In the genomic region with DNA sequence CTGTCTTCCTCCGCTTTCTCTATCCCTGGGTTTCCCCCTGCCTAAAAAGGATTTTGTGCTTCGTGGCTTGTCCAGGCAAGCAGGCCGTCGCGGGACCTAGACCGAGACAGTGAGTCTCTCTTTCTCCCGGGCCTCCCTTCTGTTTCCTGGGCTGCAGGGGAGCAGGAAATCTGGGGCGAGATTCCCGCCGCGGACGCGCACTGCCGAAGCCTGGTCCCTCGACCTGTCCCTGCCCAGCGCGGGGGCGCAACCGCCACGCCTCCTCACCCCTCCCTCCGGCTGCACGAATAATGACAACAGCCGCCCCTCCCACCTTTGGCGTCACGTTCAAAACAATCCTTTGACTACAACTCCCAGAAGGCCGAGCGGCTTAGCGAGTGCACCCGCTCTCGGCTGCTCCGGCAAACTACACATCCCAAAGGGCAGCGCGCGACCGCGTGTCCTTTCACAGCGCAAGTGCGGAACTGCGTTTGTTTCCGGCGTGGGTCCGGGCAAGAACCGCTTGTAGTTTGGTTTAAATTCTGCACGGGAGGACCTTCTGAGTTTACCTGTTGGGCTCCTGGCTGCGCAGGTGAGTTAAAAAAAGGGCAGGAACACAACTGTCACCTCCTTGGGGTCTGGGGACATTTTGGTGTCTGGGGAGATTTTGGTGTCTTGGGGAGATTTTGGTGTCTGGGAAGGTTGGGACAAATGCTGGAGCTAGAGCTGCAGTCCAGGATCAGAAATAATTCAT, we compare ENCODE assay signal across 1 cellular context.
TF ChIP-seq lines count a peak whose summit lies in the region.

A gene (plus strand): TSS at position 473 of the 733 bp plus-strand sequence. CDS start 1,715 bp downstream, outside the sequence.

TF ChIP-seq in K562, 482 proteins besides CTCF, POLR2A, EP300 and RAD21 (continued from another document and continues in another):
- TF ChIP-seq ZNF311 (CRISPR knock-in tag; IDR thresholded peaks at IDR 0.05), result 0 out of 2 replicates have a peak, but pooled peaks have one; percentile 44
- TF ChIP-seq ZFPM2 (CRISPR knock-in tag; IDR thresholded peaks at IDR 0.05), result no peak
- no peak for TF ChIP-seq NONO (IDR thresholded peaks at IDR 0.05; ENCODE audit: low read depth in 2 of 2, low read length in 1 of 2)
- no peak for TF ChIP-seq ZNF785 (CRISPR knock-in tag; IDR thresholded peaks at IDR 0.05)
- TF ChIP-seq HDGF (IDR thresholded peaks at IDR 0.05), result no peak
- TF ChIP-seq, protein P1, sequence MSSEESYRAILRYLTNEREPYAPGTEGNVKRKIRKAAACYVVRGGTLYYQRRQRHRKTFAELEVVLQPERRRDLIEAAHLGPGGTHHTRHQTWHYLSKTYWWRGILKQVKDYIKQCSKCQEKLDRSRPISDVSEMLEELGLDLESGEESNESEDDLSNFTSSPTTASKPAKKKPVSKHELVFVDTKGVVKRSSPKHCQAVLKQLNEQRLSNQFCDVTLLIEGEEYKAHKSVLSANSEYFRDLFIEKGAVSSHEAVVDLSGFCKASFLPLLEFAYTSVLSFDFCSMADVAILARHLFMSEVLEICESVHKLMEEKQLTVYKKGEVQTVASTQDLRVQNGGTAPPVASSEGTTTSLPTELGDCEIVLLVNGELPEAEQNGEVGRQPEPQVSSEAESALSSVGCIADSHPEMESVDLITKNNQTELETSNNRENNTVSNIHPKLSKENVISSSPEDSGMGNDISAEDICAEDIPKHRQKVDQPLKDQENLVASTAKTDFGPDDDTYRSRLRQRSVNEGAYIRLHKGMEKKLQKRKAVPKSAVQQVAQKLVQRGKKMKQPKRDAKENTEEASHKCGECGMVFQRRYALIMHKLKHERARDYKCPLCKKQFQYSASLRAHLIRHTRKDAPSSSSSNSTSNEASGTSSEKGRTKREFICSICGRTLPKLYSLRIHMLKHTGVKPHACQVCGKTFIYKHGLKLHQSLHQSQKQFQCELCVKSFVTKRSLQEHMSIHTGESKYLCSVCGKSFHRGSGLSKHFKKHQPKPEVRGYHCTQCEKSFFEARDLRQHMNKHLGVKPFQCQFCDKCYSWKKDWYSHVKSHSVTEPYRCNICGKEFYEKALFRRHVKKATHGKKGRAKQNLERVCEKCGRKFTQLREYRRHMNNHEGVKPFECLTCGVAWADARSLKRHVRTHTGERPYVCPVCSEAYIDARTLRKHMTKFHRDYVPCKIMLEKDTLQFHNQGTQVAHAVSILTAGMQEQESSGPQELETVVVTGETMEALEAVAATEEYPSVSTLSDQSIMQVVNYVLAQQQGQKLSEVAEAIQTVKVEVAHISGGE (CRISPR knock-in tag; IDR thresholded peaks at IDR 0.05), result peak in 1 of 3 experiments; percentile 91; a peak in 2 of 6 replicates
- TF ChIP-seq CBX1 (IDR thresholded peaks at IDR 0.05; ENCODE audit: low read depth), result no peak
- no peak for TF ChIP-seq ZNF696 (CRISPR knock-in tag; conservative IDR thresholded peaks at IDR 0.05)
- TF ChIP-seq NFIX (CRISPR knock-in tag; IDR thresholded peaks at IDR 0.05; ENCODE audit: low read depth), result no peak
- no peak for TF ChIP-seq ARID2 (IDR thresholded peaks at IDR 0.05)
- TF ChIP-seq, protein P2, sequence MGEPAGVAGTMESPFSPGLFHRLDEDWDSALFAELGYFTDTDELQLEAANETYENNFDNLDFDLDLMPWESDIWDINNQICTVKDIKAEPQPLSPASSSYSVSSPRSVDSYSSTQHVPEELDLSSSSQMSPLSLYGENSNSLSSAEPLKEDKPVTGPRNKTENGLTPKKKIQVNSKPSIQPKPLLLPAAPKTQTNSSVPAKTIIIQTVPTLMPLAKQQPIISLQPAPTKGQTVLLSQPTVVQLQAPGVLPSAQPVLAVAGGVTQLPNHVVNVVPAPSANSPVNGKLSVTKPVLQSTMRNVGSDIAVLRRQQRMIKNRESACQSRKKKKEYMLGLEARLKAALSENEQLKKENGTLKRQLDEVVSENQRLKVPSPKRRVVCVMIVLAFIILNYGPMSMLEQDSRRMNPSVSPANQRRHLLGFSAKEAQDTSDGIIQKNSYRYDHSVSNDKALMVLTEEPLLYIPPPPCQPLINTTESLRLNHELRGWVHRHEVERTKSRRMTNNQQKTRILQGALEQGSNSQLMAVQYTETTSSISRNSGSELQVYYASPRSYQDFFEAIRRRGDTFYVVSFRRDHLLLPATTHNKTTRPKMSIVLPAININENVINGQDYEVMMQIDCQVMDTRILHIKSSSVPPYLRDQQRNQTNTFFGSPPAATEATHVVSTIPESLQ (CRISPR knock-in tag; IDR thresholded peaks at IDR 0.05), result no peak
- peak; percentile 94 for TF ChIP-seq ELF1 (tag; IDR thresholded peaks at IDR 0.05)
- no peak for TF ChIP-seq ZNF197 (CRISPR knock-in tag; IDR thresholded peaks at IDR 0.05; ENCODE audit: low read depth)
- TF ChIP-seq, protein P3, sequence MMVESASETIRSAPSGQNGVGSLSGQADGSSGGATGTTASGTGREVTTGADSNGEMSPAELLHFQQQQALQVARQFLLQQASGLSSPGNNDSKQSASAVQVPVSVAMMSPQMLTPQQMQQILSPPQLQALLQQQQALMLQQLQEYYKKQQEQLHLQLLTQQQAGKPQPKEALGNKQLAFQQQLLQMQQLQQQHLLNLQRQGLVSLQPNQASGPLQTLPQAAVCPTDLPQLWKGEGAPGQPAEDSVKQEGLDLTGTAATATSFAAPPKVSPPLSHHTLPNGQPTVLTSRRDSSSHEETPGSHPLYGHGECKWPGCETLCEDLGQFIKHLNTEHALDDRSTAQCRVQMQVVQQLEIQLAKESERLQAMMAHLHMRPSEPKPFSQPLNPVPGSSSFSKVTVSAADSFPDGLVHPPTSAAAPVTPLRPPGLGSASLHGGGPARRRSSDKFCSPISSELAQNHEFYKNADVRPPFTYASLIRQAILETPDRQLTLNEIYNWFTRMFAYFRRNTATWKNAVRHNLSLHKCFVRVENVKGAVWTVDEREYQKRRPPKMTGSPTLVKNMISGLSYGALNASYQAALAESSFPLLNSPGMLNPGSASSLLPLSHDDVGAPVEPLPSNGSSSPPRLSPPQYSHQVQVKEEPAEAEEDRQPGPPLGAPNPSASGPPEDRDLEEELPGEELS (CRISPR knock-in tag; IDR thresholded peaks at IDR 0.05; ENCODE audit: borderline replicate concordance), result no peak
- TF ChIP-seq GABPB1 (CRISPR knock-in tag; IDR thresholded peaks at IDR 0.05), result peak; percentile 85; the same call in 1 of the 2 replicates
- no peak for TF ChIP-seq PHTF2 (CRISPR knock-in tag; IDR thresholded peaks at IDR 0.05)
- TF ChIP-seq, protein P4, sequence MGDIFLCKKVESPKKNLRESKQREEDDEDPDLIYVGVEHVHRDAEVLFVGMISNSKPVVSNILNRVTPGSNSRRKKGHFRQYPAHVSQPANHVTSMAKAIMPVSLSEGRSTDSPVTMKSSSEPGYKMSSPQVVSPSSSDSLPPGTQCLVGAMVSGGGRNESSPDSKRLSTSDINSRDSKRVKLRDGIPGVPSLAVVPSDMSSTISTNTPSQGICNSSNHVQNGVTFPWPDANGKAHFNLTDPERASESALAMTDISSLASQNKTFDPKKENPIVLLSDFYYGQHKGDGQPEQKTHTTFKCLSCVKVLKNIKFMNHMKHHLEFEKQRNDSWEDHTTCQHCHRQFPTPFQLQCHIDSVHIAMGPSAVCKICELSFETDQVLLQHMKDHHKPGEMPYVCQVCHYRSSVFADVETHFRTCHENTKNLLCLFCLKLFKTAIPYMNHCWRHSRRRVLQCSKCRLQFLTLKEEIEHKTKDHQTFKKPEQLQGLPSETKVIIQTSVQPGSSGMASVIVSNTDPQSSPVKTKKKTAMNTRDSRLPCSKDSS (IDR thresholded peaks at IDR 0.05; ENCODE audit: low read depth, partially characterized antibody), result no peak
- TF ChIP-seq ZBTB1 (CRISPR knock-in tag; IDR thresholded peaks at IDR 0.05; ENCODE audit: borderline replicate concordance, low read depth), result no peak
- TF ChIP-seq, protein P5, sequence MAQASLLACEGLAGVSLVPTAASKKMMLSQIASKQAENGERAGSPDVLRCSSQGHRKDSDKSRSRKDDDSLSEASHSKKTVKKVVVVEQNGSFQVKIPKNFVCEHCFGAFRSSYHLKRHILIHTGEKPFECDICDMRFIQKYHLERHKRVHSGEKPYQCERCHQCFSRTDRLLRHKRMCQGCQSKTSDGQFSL (CRISPR knock-in tag; IDR thresholded peaks at IDR 0.05), result no peak
- TF ChIP-seq, protein P5 (tag; IDR thresholded peaks at IDR 0.05), result no peak
- no peak for TF ChIP-seq CCAR2 (IDR thresholded peaks at IDR 0.05; ENCODE audit: low read depth, low read length)
- no peak for TF ChIP-seq TAL1 (IDR thresholded peaks at IDR 0.05)
- no peak for TF ChIP-seq SREBF2 (CRISPR knock-in tag; IDR thresholded peaks at IDR 0.05)
- no peak for TF ChIP-seq TARDBP (IDR thresholded peaks at IDR 0.05)
- no peak for TF ChIP-seq DPF2 (IDR thresholded peaks at IDR 0.05)
- TF ChIP-seq HNRNPUL1 (IDR thresholded peaks at IDR 0.05; ENCODE audit: low read length), result no peak
- TF ChIP-seq, protein P6, sequence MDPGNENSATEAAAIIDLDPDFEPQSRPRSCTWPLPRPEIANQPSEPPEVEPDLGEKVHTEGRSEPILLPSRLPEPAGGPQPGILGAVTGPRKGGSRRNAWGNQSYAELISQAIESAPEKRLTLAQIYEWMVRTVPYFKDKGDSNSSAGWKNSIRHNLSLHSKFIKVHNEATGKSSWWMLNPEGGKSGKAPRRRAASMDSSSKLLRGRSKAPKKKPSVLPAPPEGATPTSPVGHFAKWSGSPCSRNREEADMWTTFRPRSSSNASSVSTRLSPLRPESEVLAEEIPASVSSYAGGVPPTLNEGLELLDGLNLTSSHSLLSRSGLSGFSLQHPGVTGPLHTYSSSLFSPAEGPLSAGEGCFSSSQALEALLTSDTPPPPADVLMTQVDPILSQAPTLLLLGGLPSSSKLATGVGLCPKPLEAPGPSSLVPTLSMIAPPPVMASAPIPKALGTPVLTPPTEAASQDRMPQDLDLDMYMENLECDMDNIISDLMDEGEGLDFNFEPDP (CRISPR knock-in tag; IDR thresholded peaks at IDR 0.05), result 0 out of 2 replicates have a peak, but pooled peaks have one; percentile 23
- TF ChIP-seq NBN (IDR thresholded peaks at IDR 0.05; ENCODE audit: low read depth), result no peak
- TF ChIP-seq RBM22 (IDR thresholded peaks at IDR 0.05; ENCODE audit: low read depth, low read length, poor library complexity, severe bottlenecking), result no peak
- TF ChIP-seq, protein P7, sequence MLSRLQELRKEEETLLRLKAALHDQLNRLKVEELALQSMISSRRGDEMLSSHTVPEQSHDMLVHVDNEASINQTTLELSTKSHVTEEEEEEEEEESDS (CRISPR knock-in tag; IDR thresholded peaks at IDR 0.05), result no peak
- no peak for TF ChIP-seq POLR2AphosphoS2 (IDR thresholded peaks at IDR 0.05; ENCODE audit: low read length)
- no peak for TF ChIP-seq NUFIP1 (IDR thresholded peaks at IDR 0.05; ENCODE audit: partially characterized antibody)
- no peak for TF ChIP-seq RBM34 (IDR thresholded peaks at IDR 0.05; ENCODE audit: borderline replicate concordance, insufficient read depth, low read length)
- TF ChIP-seq, protein P8, sequence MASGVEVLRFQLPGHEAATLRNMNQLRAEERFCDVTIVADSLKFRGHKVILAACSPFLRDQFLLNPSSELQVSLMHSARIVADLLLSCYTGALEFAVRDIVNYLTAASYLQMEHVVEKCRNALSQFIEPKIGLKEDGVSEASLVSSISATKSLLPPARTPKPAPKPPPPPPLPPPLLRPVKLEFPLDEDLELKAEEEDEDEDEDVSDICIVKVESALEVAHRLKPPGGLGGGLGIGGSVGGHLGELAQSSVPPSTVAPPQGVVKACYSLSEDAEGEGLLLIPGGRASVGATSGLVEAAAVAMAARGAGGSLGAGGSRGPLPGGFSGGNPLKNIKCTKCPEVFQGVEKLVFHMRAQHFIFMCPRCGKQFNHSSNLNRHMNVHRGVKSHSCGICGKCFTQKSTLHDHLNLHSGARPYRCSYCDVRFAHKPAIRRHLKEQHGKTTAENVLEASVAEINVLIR (CRISPR knock-in tag; IDR thresholded peaks at IDR 0.05), result peak; percentile 58; the same call in 1 of the 2 replicates
- TF ChIP-seq ETV1 (tag; conservative IDR thresholded peaks at IDR 0.05; ENCODE audit: low read depth), result peak; percentile 60
- 0 out of 2 replicates have a peak, but pooled peaks have one; percentile 84 for TF ChIP-seq FOXP1 (CRISPR knock-in tag; IDR thresholded peaks at IDR 0.05)
- TF ChIP-seq KAT8 (IDR thresholded peaks at IDR 0.05; ENCODE audit: low read depth), result no peak
- TF ChIP-seq, protein P9, sequence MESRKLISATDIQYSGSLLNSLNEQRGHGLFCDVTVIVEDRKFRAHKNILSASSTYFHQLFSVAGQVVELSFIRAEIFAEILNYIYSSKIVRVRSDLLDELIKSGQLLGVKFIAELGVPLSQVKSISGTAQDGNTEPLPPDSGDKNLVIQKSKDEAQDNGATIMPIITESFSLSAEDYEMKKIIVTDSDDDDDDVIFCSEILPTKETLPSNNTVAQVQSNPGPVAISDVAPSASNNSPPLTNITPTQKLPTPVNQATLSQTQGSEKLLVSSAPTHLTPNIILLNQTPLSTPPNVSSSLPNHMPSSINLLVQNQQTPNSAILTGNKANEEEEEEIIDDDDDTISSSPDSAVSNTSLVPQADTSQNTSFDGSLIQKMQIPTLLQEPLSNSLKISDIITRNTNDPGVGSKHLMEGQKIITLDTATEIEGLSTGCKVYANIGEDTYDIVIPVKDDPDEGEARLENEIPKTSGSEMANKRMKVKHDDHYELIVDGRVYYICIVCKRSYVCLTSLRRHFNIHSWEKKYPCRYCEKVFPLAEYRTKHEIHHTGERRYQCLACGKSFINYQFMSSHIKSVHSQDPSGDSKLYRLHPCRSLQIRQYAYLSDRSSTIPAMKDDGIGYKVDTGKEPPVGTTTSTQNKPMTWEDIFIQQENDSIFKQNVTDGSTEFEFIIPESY (CRISPR knock-in tag; IDR thresholded peaks at IDR 0.05), result no peak
- TF ChIP-seq U2AF2 (optimal IDR thresholded peaks at IDR 0.05; ENCODE audit: low read depth, low read length), result no peak
- peak; percentile 52 for TF ChIP-seq POLR2AphosphoS5 (IDR thresholded peaks at IDR 0.05; ENCODE audit: control insufficient read depth, insufficient read depth, low read depth, low read length)
- TF ChIP-seq SMAD3 (CRISPR knock-in tag; conservative IDR thresholded peaks at IDR 0.05), result no peak
- no peak for TF ChIP-seq NR1H2 (CRISPR knock-in tag; IDR thresholded peaks at IDR 0.05)
- TF ChIP-seq, protein P10, sequence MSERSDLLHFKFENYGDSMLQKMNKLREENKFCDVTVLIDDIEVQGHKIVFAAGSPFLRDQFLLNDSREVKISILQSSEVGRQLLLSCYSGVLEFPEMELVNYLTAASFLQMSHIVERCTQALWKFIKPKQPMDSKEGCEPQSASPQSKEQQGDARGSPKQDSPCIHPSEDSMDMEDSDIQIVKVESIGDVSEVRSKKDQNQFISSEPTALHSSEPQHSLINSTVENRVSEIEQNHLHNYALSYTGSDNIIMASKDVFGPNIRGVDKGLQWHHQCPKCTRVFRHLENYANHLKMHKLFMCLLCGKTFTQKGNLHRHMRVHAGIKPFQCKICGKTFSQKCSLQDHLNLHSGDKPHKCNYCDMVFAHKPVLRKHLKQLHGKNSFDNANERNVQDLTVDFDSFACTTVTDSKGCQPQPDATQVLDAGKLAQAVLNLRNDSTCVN (CRISPR knock-in tag; IDR thresholded peaks at IDR 0.05), result no peak
- no peak; the same call in 1 of the 2 replicates for TF ChIP-seq NFE2 (IDR thresholded peaks at IDR 0.05; ENCODE audit: low read depth)
- TF ChIP-seq NFIC (IDR thresholded peaks at IDR 0.05), result no peak; the same call in 1 of the 2 replicates
- peak; percentile 88 for TF ChIP-seq ELF2 (CRISPR knock-in tag; IDR thresholded peaks at IDR 0.05)
- no peak for TF ChIP-seq ZNF253 (CRISPR knock-in tag; conservative IDR thresholded peaks at IDR 0.05)
- TF ChIP-seq SRSF9 (IDR thresholded peaks at IDR 0.05; ENCODE audit: borderline replicate concordance, low read depth, low read length), result no peak
- TF ChIP-seq MYC (IDR thresholded peaks at IDR 0.05; ENCODE audit: low read depth, low read length), result peak; percentile 98
- TF ChIP-seq MYC (CRISPR knock-in tag; IDR thresholded peaks at IDR 0.05; ENCODE audit: borderline replicate concordance, low read depth), result peak; percentile 61; the same call in 1 of the 2 replicates
- TF ChIP-seq ZNF316 (IDR thresholded peaks at IDR 0.05), result no peak
